Comparison of ENCODE assay signal across 8 cellular contexts in the genomic region with DNA sequence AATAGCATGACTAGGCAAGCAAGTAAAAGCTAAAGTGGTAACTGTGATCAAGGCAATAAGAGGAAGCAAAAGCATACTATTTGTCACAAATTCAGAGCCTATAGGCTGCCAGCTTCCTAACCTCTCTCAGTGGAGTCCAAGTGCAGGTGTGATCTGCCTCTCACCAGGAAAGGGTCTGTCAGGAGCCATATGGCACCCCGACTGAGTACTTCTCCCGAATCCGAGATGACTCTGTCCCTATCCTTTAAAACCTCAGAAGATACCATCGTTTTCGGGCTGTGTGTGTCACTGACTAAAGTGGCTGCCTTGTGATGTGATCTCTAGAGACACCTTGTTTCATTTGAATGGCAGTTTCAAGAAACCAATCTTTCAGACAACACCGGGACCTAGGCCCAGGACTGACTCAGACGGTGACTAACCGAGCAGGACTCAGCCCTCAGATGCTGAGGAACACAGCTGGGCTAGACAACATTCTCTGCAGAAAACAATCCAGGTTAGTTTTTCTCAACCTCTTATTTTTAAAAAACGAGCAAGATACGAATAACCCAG.
DNase-seq lines count a peak whose midpoint lies in the region; ATAC-seq and TF ChIP-seq lines count a peak whose summit lies in the region.

No MANE protein-coding gene starts in this region.

- H3K9me3 ChIP-seq in gastrocnemius medialis: no peaks in the 10 kb centered on the region

- H3K4me3 ChIP-seq in gastrocnemius medialis: peak overlapping the region in 1 of 4 donors; percentile 12

- no peak for DNase-seq in activated CD4-positive, CD25-positive, alpha-beta regulatory T cell treated with anti-CD3 and anti-CD28 coated beads, Interleukin-2, amount 50 U/mL, for 72 hours
- DNase-seq in epithelial cell of prostate (ENCODE audit: low read depth, low spot score) (peak; percentile 60), gastrocnemius medialis (peak; percentile 83), NCI-H128 (lab: John Stamatoyannopoulos, UW; ENCODE audit: unreplicated experiment) (no peak), NCI-H1436 treated with DMSO at 0.1 percent for 48 hours (lab: John Stamatoyannopoulos, UW) (no peak)

- peaks cover 66 to 70% of the 10 kb centered on the region in 2 donors for H3K4me1 ChIP-seq in gastrocnemius medialis

- no peaks in the 10 kb centered on the region for H3K9me3 Mint-ChIP-seq in T-helper 1 cell treated with Interleukin-12 subunit alpha and Interleukin-12 subunit beta and Interleukin-4 antibody, amounts not matched to agents 30 μg/mL and 1 μg/mL, for 36 hours

- peak overlapping the region; percentile 63 for H3K4me3 Mint-ChIP-seq in T-helper 1 cell treated with Interleukin-12 subunit alpha and Interleukin-12 subunit beta and Interleukin-4 antibody, amounts not matched to agents 30 μg/mL and 1 μg/mL, for 36 hours

- no peaks in the 10 kb centered on the region for H3K27me3 Mint-ChIP-seq in T-helper 1 cell treated with Interleukin-12 subunit alpha and Interleukin-12 subunit beta and Interleukin-4 antibody, amounts not matched to agents 30 μg/mL and 1 μg/mL, for 36 hours (ENCODE audit: low read depth)

- H3K27ac Mint-ChIP-seq in T-helper 1 cell treated with Interleukin-12 subunit alpha and Interleukin-12 subunit beta and Interleukin-4 antibody, amounts not matched to agents 30 μg/mL and 1 μg/mL, for 36 hours: peak overlapping the region; percentile 88

- TF ChIP-seq POLR2A in gastrocnemius medialis (IDR thresholded peaks at IDR 0.05): peak in 1 of 2 donors; percentile 60

- intact Hi-C loops in gastrocnemius medialis (cut with DNase I; ENCODE audit: low total_unique reads): loop anchor here (1.0 to 2.0 kb wide), 2 partner anchors 26 to 67 kb away; no protein-coding TSS in a partner anchor

- no peak for TF ChIP-seq CTCF in gastrocnemius medialis (IDR thresholded peaks at IDR 0.05 in 4 of 5, conservative IDR thresholded peaks at IDR 0.05 in 1 of 5)

- H3K27me3 ChIP-seq in gastrocnemius medialis: no peaks in the 10 kb centered on the region

- peaks cover 50% of the 10 kb centered on the region for H3K36me3 Mint-ChIP-seq in T-helper 1 cell treated with Interleukin-12 subunit alpha and Interleukin-12 subunit beta and Interleukin-4 antibody, amounts not matched to agents 30 μg/mL and 1 μg/mL, for 36 hours (ENCODE audit: low read depth)

- peak; percentile 97 for ATAC-seq in activated CD4-positive, CD25-positive, alpha-beta regulatory T cell treated with anti-CD3 and anti-CD28 coated beads, Interleukin-2, amount 50 U/mL, for 24 hours
- ATAC-seq in HG02938 (IDR thresholded peaks at IDR 0.05; ENCODE audit: unreplicated experiment): peak; percentile 58
- ATAC-seq in gastrocnemius medialis: peak; percentile 54 to 68

- H3K4me1 Mint-ChIP-seq in T-helper 1 cell treated with Interleukin-12 subunit alpha and Interleukin-12 subunit beta and Interleukin-4 antibody, amounts not matched to agents 30 μg/mL and 1 μg/mL, for 36 hours (ENCODE audit: low read depth): peaks cover 65% of the 10 kb centered on the region

- no peaks in the 10 kb centered on the region for H3K36me3 ChIP-seq in gastrocnemius medialis

- in situ Hi-C loops in gastrocnemius medialis (cut with MboI; ENCODE audit: low sequenced_read_pairs in 4 of 4): loop anchor here in 3 of 4 donors (5.0 to 25.0 kb wide), 3 partner anchors 173 to 328 kb away; no protein-coding TSS in a partner anchor

- peak overlapping the region; percentile 57 for H3K27ac ChIP-seq in epithelial cell of prostate
- peak overlapping the region; percentile 94 to 97 (median 95) for H3K27ac ChIP-seq in gastrocnemius medialis

Comparison
In these comparisons a context has a peak if more than half of its experiments do, and no peak if none do; other contexts are left out.
1. DNase-seq: peak in epithelial cell of prostate (single experiment) and gastrocnemius medialis (2 of 2); none in activated CD4-positive, CD25-positive, alpha-beta regulatory T cell treated with anti-CD3 and anti-CD28 coated beads, Interleukin-2, amount 50 U/mL, for 72 hours (single experiment), NCI-H128 (single experiment) and NCI-H1436 treated with DMSO at 0.1 percent for 48 hours (single experiment).
2. Peak in every context shown above with its lines, with median percentiles within 50 percentile points of each other: ATAC-seq.